Comparison of ENCODE assay signal across 9 cellular contexts in the genomic region with DNA sequence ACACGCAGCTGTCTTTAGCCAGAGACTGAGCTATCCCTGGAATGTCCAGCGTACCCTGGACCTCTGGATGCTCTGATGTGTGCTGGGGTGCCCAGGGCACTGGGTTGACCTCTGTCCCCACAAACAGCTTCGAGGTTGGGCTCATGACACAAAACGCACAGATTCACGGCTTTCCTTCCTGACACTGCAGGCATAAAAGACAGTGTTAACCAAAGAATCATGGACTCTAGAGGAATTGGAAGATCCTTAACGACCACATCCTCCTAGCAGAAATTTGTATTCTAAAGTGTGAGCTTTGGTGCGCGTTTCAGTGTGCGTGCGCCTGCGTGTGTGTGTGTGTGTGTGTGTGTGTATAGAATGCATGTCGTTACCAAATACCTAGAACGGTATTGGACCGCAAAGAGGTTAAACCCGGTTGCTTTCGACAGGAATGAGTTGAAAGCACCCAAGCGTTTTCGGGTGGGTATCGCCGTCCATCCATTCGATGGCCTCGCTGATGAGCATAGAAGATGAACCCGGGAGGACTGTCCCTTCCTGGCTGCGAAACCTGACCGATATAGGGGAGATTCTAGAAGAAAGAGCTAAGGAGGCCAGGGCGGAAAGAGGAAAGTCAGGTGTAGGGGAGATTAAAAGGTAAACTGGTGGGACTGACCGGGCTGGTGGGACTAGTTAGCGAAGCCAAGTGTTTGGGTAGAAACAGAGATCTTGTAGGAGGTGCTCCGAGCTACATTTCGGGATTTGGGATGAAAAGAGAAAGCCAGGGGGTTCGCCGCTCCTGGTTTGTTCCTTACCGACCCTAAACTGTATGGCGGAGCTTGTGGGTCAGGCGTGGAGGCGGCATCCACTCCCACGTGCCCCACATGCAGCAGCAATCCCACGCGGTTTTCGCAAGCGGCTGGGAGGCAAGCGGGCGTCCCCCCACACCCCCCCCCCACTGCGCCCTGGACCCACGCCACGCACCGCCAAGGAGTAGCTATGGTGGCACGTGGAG. TPM values are rescaled to one million over a fixed set of nuclear protein-coding genes. Genes with fewer than 3 reads are reported as not detected.
DNase-seq lines count a peak whose midpoint lies in the region; ATAC-seq and TF ChIP-seq lines count a peak whose summit lies in the region.
"Had no signal": no experiment of that assay in that cellular context is flagged by ENCODE, and none has a peak within 500 bp of the region (broad histone marks: within the 10 kb centered on the region; RNA-seq: fewer than 3 reads in every experiment).

No MANE protein-coding gene starts in this region.

- no peak overlapping the region for H3K27ac ChIP-seq in endodermal cell (ENCODE audit: low read depth, low read length)
- no peak overlapping the region for H3K27ac ChIP-seq in psoas muscle

- H3K36me3 Mint-ChIP-seq in endodermal cell (ENCODE audit: low read depth): no peaks in the 10 kb centered on the region

- peaks cover 100% of the 10 kb centered on the region for H3K27me3 ChIP-seq in NT2/D1 (ENCODE audit: insufficient read depth, insufficient read length)
- peaks cover 100% of the 10 kb centered on the region for H3K27me3 ChIP-seq in endodermal cell (ENCODE audit: control insufficient read depth, insufficient read depth, low read length, poor library complexity, severe bottlenecking)
- peaks cover 0 to 87% (median 60%) of the 10 kb centered on the region in 3 donors for H3K27me3 ChIP-seq in psoas muscle (ENCODE audit: insufficient read depth in 3 of 3, low read length in 2 of 3)

- H3K27ac Mint-ChIP-seq in endodermal cell: no peak overlapping the region

- peaks cover 38% of the 10 kb centered on the region for H3K4me1 Mint-ChIP-seq in endodermal cell

- H3K36me3 ChIP-seq in NT2/D1 (ENCODE audit: insufficient read depth, insufficient read length, low read length): no peaks in the 10 kb centered on the region
- H3K36me3 ChIP-seq in endodermal cell (ENCODE audit: control insufficient read depth, insufficient read depth, low read length): no peaks in the 10 kb centered on the region
- no peaks in the 10 kb centered on the region for H3K36me3 ChIP-seq in psoas muscle (ENCODE audit: insufficient read depth in 1 of 2, low read depth in 1 of 2)

- H3K27me3 Mint-ChIP-seq in endodermal cell (ENCODE audit: insufficient read depth): peaks cover 100% of the 10 kb centered on the region

- TF ChIP-seq CTCF in endodermal cell (conservative IDR thresholded peaks at IDR 0.05): no peak
- TF ChIP-seq CTCF in psoas muscle (IDR thresholded peaks at IDR 0.05): no peak

- H3K4me3 Mint-ChIP-seq in endodermal cell: peak overlapping the region; percentile 44

- H3K9me3 Mint-ChIP-seq in endodermal cell: no peaks in the 10 kb centered on the region

- H3K9me3 ChIP-seq in NT2/D1 (ENCODE audit: insufficient read depth, low read length): peaks cover 11% of the 10 kb centered on the region
- H3K9me3 ChIP-seq in endodermal cell (ENCODE audit: control insufficient read depth, low read length): no peaks in the 10 kb centered on the region
- H3K9me3 ChIP-seq in psoas muscle: no peaks in the 10 kb centered on the region

- H3K9ac ChIP-seq in NT2/D1 (ENCODE audit: insufficient read length, low read depth) (peak overlapping the region; percentile 23), endodermal cell (ENCODE audit: extremely low read depth, low read length, poor library complexity, severe bottlenecking) (no peak overlapping the region)

- ATAC-seq in psoas muscle: peak in 2 of 4 donors; percentile 7 to 11
- ATAC-seq in GM21423 (IDR thresholded peaks at IDR 0.05; ENCODE audit: unreplicated experiment): no peak

- H3K4me3 ChIP-seq in NT2/D1 (ENCODE audit: insufficient read length, low read depth): peak overlapping the region; percentile 22
- H3K4me3 ChIP-seq in endodermal cell (ENCODE audit: low read length): no peak overlapping the region
- peak overlapping the region; percentile 46 for H3K4me3 ChIP-seq in psoas muscle

- peak; percentile 19 for DNase-seq in EH (ENCODE audit: low read depth)
- no peak for DNase-seq in NT2/D1 (ENCODE audit: low read depth, low spot score)
- peak; percentile 59 for DNase-seq in endodermal cell
- no peak for DNase-seq in psoas muscle
- no peak for DNase-seq in NCI-H748 treated with DMSO at 0.1 percent for 48 hours (lab: John Stamatoyannopoulos, UW)
- DNase-seq in SW 1271 (lab: John Stamatoyannopoulos, UW): no peak

- intact Hi-C loops in psoas muscle (cut with DNase I): no loop called here

- H3K4me1 ChIP-seq in NT2/D1 (ENCODE audit: insufficient read depth, insufficient read length) (peaks cover 18% of the 10 kb centered on the region), endodermal cell (ENCODE audit: control insufficient read depth, insufficient read depth, low read length) (peaks cover 6% of the 10 kb centered on the region), psoas muscle (peaks cover 34% of the 10 kb centered on the region)

- 5 to 6% methylated on average over 22 to 47 of the region's 48 CpGs for WGBS in endodermal cell (ENCODE audit: insufficient coverage in 1 of 2, insufficient read length in 1 of 2), 2 experiments
- 5 to 6% (median 6%) methylated on average over 47 to 48 of the region's 48 CpGs for WGBS in psoas muscle, 3 donors

RNA-seq across cellular contexts. Expression of a gene that starts 6.8 kb away (rescaled TPM):
- total RNA-seq in endodermal cell (not detected), psoas muscle (under 1 TPM; 0.09 to 0.27 (median 0.13) TPM)
- 7.5 TPM for polyA plus RNA-seq in endodermal cell (2013, experiment 1 of 2)
- polyA plus RNA-seq in endodermal cell (2013, experiment 2 of 2): 6.1 TPM
- under 1 TPM in 2 of 3 donors, not detected in 1; 0.04 TPM for polyA plus RNA-seq in psoas muscle
- total RNA-seq: G401, OCI-LY7 had no signal

RNA-seq across cellular contexts. Expression of a gene that starts 8.0 kb away (rescaled TPM):
- total RNA-seq in endodermal cell (1 to 10 TPM; 1.7 to 3.5 TPM), psoas muscle (1 to 10 TPM in 3 of 4 donors, under 1 TPM in 1; 0.84 to 3.9 (median 1.8) TPM)
- 2.4 TPM for polyA plus RNA-seq in endodermal cell (2013, experiment 1 of 2)
- 3.4 TPM for polyA plus RNA-seq in endodermal cell (2013, experiment 2 of 2)
- 1 to 10 TPM; 2.0 to 4.3 (median 2.5) TPM for polyA plus RNA-seq in psoas muscle

Comparison
In these comparisons a context has a peak if more than half of its experiments do, and no peak if none do; other contexts are left out.
1. DNase-seq: peak in EH (single experiment) and endodermal cell (single experiment); none in NT2/D1 (single experiment), psoas muscle (0 of 2), NCI-H748 treated with DMSO at 0.1 percent for 48 hours (single experiment) and SW 1271 (0 of 2).